In genomic region chr1:28510350-28511223, GRCh38 we compare ENCODE assay signal across 1 cellular context.
A peak's percentile ranks its signal among the peaks of the same experiment; 100 is the strongest.
TF ChIP-seq lines count a peak whose summit lies in the region.

No MANE protein-coding gene starts in this region.

TF ChIP-seq in K562, 482 proteins besides CTCF, POLR2A, EP300 and RAD21 (continued from another document and continues in another):
- TF ChIP-seq ZNF655 (CRISPR knock-in tag; IDR thresholded peaks at IDR 0.05): 0 out of 2 replicates have a peak, but pooled peaks have one; percentile 55
- TF ChIP-seq JUND (IDR thresholded peaks at IDR 0.05; ENCODE audit: borderline replicate concordance, low read depth, low read length): no peak
- TF ChIP-seq JUND (tag; IDR thresholded peaks at IDR 0.05; ENCODE audit: borderline replicate concordance, low read depth, low read length): peak; percentile 63; the same call in 2 of the 3 replicates
- TF ChIP-seq THRAP3 (IDR thresholded peaks at IDR 0.05; ENCODE audit: borderline replicate concordance): peak; percentile 6; the same call in 1 of the 2 replicates
- TF ChIP-seq ZSCAN29 (IDR thresholded peaks at IDR 0.05): peak; percentile 50; the same call in 1 of the 2 replicates
- peak; percentile 41; the same call in 1 of the 2 replicates for TF ChIP-seq ZNF431 (CRISPR knock-in tag; IDR thresholded peaks at IDR 0.05)
- TF ChIP-seq SNIP1 (IDR thresholded peaks at IDR 0.05; ENCODE audit: low read depth): no peak
- TF ChIP-seq ZNF79 (CRISPR knock-in tag; IDR thresholded peaks at IDR 0.05; ENCODE audit: low read depth): no peak
- TF ChIP-seq TEAD2 (tag; IDR thresholded peaks at IDR 0.05): no peak
- peak; percentile 87 for TF ChIP-seq ESRRB (CRISPR knock-in tag; IDR thresholded peaks at IDR 0.05; ENCODE audit: borderline replicate concordance)
- TF ChIP-seq ZKSCAN3 (CRISPR knock-in tag; IDR thresholded peaks at IDR 0.05): no peak
- TF ChIP-seq NR1H2 (CRISPR knock-in tag; IDR thresholded peaks at IDR 0.05): 0 out of 2 replicates have a peak, but pooled peaks have one; percentile 14
- peak; percentile 76 for TF ChIP-seq RBFOX2 (IDR thresholded peaks at IDR 0.05; ENCODE audit: low read depth, low read length)
- TF ChIP-seq MBD2 (IDR thresholded peaks at IDR 0.05; ENCODE audit: borderline replicate concordance, low read depth): no peak; the same call in 1 of the 2 replicates
- no peak for TF ChIP-seq SAFB (IDR thresholded peaks at IDR 0.05; ENCODE audit: borderline replicate concordance, low read depth, low read length)
- TF ChIP-seq ZBTB11 (CRISPR knock-in tag; IDR thresholded peaks at IDR 0.05): 0 out of 6 replicates have a peak, but pooled peaks of 1 of the 3 experiments have one; percentile 17
- TF ChIP-seq NRF1 (conservative IDR thresholded peaks at IDR 0.05 in 1 of 2, IDR thresholded peaks at IDR 0.05 in 1 of 2): no peak
- peak; percentile 1; the same call in 1 of the 2 replicates for TF ChIP-seq NFIC (IDR thresholded peaks at IDR 0.05)
- peak in 1 of 2 experiments; percentile 11; a peak in 1 of 3 replicates for TF ChIP-seq CBX3 (IDR thresholded peaks at IDR 0.05; ENCODE audit: borderline replicate concordance in 1 of 2, low read length in 2 of 2)
- peak; percentile 90 for TF ChIP-seq PHTF2 (CRISPR knock-in tag; IDR thresholded peaks at IDR 0.05)
- TF ChIP-seq MTA1 (IDR thresholded peaks at IDR 0.05; ENCODE audit: borderline replicate concordance): no peak
- TF ChIP-seq POLR2AphosphoS5 (IDR thresholded peaks at IDR 0.05; ENCODE audit: control insufficient read depth, insufficient read depth, low read depth, low read length): peak; percentile 91
- peak; percentile 91 for TF ChIP-seq SMAD3 (CRISPR knock-in tag; conservative IDR thresholded peaks at IDR 0.05)
- TF ChIP-seq CHD2 (IDR thresholded peaks at IDR 0.05; ENCODE audit: low read depth, low read length): peak; percentile 65
- TF ChIP-seq ZKSCAN8 (CRISPR knock-in tag; IDR thresholded peaks at IDR 0.05): no peak
- no peak for TF ChIP-seq NKRF (IDR thresholded peaks at IDR 0.05; ENCODE audit: borderline replicate concordance)
- peak; percentile 89 for TF ChIP-seq ZNF696 (CRISPR knock-in tag; conservative IDR thresholded peaks at IDR 0.05)
- peak; percentile 88 for TF ChIP-seq PATZ1 (CRISPR knock-in tag; IDR thresholded peaks at IDR 0.05; ENCODE audit: borderline replicate concordance)
- no peak for TF ChIP-seq MTF1 (CRISPR knock-in tag; IDR thresholded peaks at IDR 0.05; ENCODE audit: borderline replicate concordance)
- TF ChIP-seq E2F4 (CRISPR knock-in tag; IDR thresholded peaks at IDR 0.05; ENCODE audit: low read depth): 0 out of 2 replicates have a peak, but pooled peaks have one; percentile 56
- TF ChIP-seq ZNF436 (CRISPR knock-in tag; IDR thresholded peaks at IDR 0.05): peak; percentile 29; the same call in 1 of the 2 replicates
- TF ChIP-seq ZNF253 (CRISPR knock-in tag; conservative IDR thresholded peaks at IDR 0.05): peak; percentile 96
- TF ChIP-seq ZNF174 (CRISPR knock-in tag; IDR thresholded peaks at IDR 0.05): peak; percentile 34
- TF ChIP-seq JUNB (CRISPR knock-in tag; conservative IDR thresholded peaks at IDR 0.05): 0 out of 2 replicates have a peak, but pooled peaks have one; percentile 0
- 0 out of 2 replicates have a peak, but pooled peaks have one; percentile 15 for TF ChIP-seq BRD4 (IDR thresholded peaks at IDR 0.05)
- TF ChIP-seq TAF15 (IDR thresholded peaks at IDR 0.05; ENCODE audit: low read depth, low read length): peak; percentile 76
- TF ChIP-seq TFAM (CRISPR knock-in tag; conservative IDR thresholded peaks at IDR 0.05): no peak
- peak; percentile 68 for TF ChIP-seq ZBTB9 (CRISPR knock-in tag; IDR thresholded peaks at IDR 0.05)
- peak; percentile 84 for TF ChIP-seq HNRNPL (IDR thresholded peaks at IDR 0.05; ENCODE audit: low read depth, low read length)
- TF ChIP-seq ZNF41 (CRISPR knock-in tag; conservative IDR thresholded peaks at IDR 0.05): peak; percentile 86
- TF ChIP-seq RFX5 (IDR thresholded peaks at IDR 0.05; ENCODE audit: low read depth, low read length): peak; percentile 32
- TF ChIP-seq TCF3 (CRISPR knock-in tag; IDR thresholded peaks at IDR 0.05): peak; percentile 8; the same call in 1 of the 2 replicates
- no peak for TF ChIP-seq SOX6 (IDR thresholded peaks at IDR 0.05)
- peak; percentile 43 for TF ChIP-seq PCBP2 (IDR thresholded peaks at IDR 0.05; ENCODE audit: low read depth, low read length, poor library complexity, severe bottlenecking)
- peak; percentile 72; the same call in 1 of the 2 replicates for TF ChIP-seq NR2C2 (CRISPR knock-in tag; IDR thresholded peaks at IDR 0.05)
- no peak for TF ChIP-seq NR2C2 (tag; IDR thresholded peaks at IDR 0.05)
- peak; percentile 86 for TF ChIP-seq DLX4 (CRISPR knock-in tag; IDR thresholded peaks at IDR 0.05)
- peak; percentile 80 for TF ChIP-seq ILF3 (IDR thresholded peaks at IDR 0.05; ENCODE audit: borderline replicate concordance)
- peak; percentile 3 to 6; a peak in 2 of 4 replicates for TF ChIP-seq MLLT1 (IDR thresholded peaks at IDR 0.05)
- TF ChIP-seq ZNF584 (CRISPR knock-in tag; IDR thresholded peaks at IDR 0.05; ENCODE audit: low read depth): no peak
- TF ChIP-seq PRDM10 (IDR thresholded peaks at IDR 0.05; ENCODE audit: partially characterized antibody): no peak
- TF ChIP-seq RFX7 (CRISPR knock-in tag; IDR thresholded peaks at IDR 0.05): peak; percentile 95
